In genomic region chrX:106740193-106740780, GRCh38 we compare ENCODE assay signal across 1 cellular context.
A peak's percentile ranks its signal among the peaks of the same experiment; 100 is the strongest.
TF ChIP-seq lines count a peak whose summit lies in the region.

No MANE protein-coding gene starts in this region.

TF ChIP-seq in HepG2, 621 proteins besides CTCF, POLR2A, EP300 and RAD21 (continued from another document):
- TF ChIP-seq HMGXB3 (CRISPR knock-in tag; IDR thresholded peaks at IDR 0.05; ENCODE audit: borderline replicate concordance) (no peak), SKI (IDR thresholded peaks at IDR 0.05; ENCODE audit: partially characterized antibody) (peak; percentile 19), HNF1A (IDR thresholded peaks at IDR 0.05; ENCODE audit: low read depth) (no peak), HNF1A (CRISPR knock-in tag; IDR thresholded peaks at IDR 0.05; ENCODE audit: borderline replicate concordance) (no peak), SUZ12 (IDR thresholded peaks at IDR 0.05; ENCODE audit: low read depth, low read length) (no peak), GATAD2A (CRISPR knock-in tag; IDR thresholded peaks at IDR 0.05) (0 out of 2 replicates have a peak, but pooled peaks have one; percentile 38), TFAP4 (IDR thresholded peaks at IDR 0.05; ENCODE audit: borderline replicate concordance, low read depth) (peak; percentile 13; the same call in 1 of the 2 replicates), ZNF317 (CRISPR knock-in tag; IDR thresholded peaks at IDR 0.05) (no peak), ZNF616 (CRISPR knock-in tag; IDR thresholded peaks at IDR 0.05; ENCODE audit: low read depth) (no peak)
